Comparison of ENCODE assay signal across 1 cellular context in genomic region chr9:108869092-108869725, GRCh38.
TF ChIP-seq lines count a peak whose summit lies in the region.

No MANE protein-coding gene starts in this region.

TF ChIP-seq in HepG2, 621 proteins besides CTCF, POLR2A, EP300 and RAD21 (continued from another document and continues in another):
- TF ChIP-seq ZBTB37 (CRISPR knock-in tag; IDR thresholded peaks at IDR 0.05) (no peak), FOXP1 (IDR thresholded peaks at IDR 0.05) (no peak), FOXP1 (CRISPR knock-in tag; IDR thresholded peaks at IDR 0.05) (peak; percentile 77), ZNF784 (CRISPR knock-in tag; IDR thresholded peaks at IDR 0.05; ENCODE audit: borderline replicate concordance) (0 out of 2 replicates have a peak, but pooled peaks have one; percentile 24), YY1 (IDR thresholded peaks at IDR 0.05; ENCODE audit: insufficient read depth, insufficient replicate concordance, low read depth, low read length) (no peak), ASH2L (IDR thresholded peaks at IDR 0.05; ENCODE audit: insufficient read length, low read depth, low read length) (peak; percentile 15), SRSF1 (optimal IDR thresholded peaks at IDR 0.05; ENCODE audit: low read depth, low read length) (no peak), ZNF670 (CRISPR knock-in tag; IDR thresholded peaks at IDR 0.05; ENCODE audit: borderline replicate concordance) (no peak), KLF9 (CRISPR knock-in tag; IDR thresholded peaks at IDR 0.05; ENCODE audit: low read depth) (no peak), BRCA1 (CRISPR knock-in tag; IDR thresholded peaks at IDR 0.05) (no peak), ZNF446 (CRISPR knock-in tag; IDR thresholded peaks at IDR 0.05) (no peak), ZNF552 (CRISPR knock-in tag; IDR thresholded peaks at IDR 0.05; ENCODE audit: borderline replicate concordance) (no peak), SRSF4 (IDR thresholded peaks at IDR 0.05; ENCODE audit: low read depth, low read length, poor library complexity, severe bottlenecking) (no peak), DDIT3 (CRISPR knock-in tag; IDR thresholded peaks at IDR 0.05) (no peak), ZMAT3 (CRISPR knock-in tag; conservative IDR thresholded peaks at IDR 0.05) (0 out of 2 replicates have a peak, but pooled peaks have one; percentile 20), MED8 (CRISPR knock-in tag; IDR thresholded peaks at IDR 0.05; ENCODE audit: insufficient replicate concordance) (no peak), MXD4 (CRISPR knock-in tag; IDR thresholded peaks at IDR 0.05) (peak; percentile 50; the same call in 1 of the 2 replicates), ZNF770 (CRISPR knock-in tag; IDR thresholded peaks at IDR 0.05) (peak; percentile 43; the same call in 1 of the 2 replicates), ZNF260 (CRISPR knock-in tag; IDR thresholded peaks at IDR 0.05; ENCODE audit: borderline replicate concordance, low read depth) (no peak), ZHX1 (CRISPR knock-in tag; IDR thresholded peaks at IDR 0.05; ENCODE audit: low read depth) (0 out of 2 replicates have a peak, but pooled peaks have one; percentile 53), HNRNPUL1 (IDR thresholded peaks at IDR 0.05; ENCODE audit: low read depth, low read length) (no peak), ZBTB2 (CRISPR knock-in tag; IDR thresholded peaks at IDR 0.05; ENCODE audit: low read depth) (no peak), ZNF20 (CRISPR knock-in tag; IDR thresholded peaks at IDR 0.05) (no peak), NFATC3 (CRISPR knock-in tag; IDR thresholded peaks at IDR 0.05) (0 out of 2 replicates have a peak, but pooled peaks have one; percentile 80), CC2D1A (CRISPR knock-in tag; IDR thresholded peaks at IDR 0.05) (no peak), ZNF558 (CRISPR knock-in tag; IDR thresholded peaks at IDR 0.05; ENCODE audit: borderline replicate concordance) (no peak), HNRNPLL (IDR thresholded peaks at IDR 0.05; ENCODE audit: low read depth, low read length, poor library complexity, severe bottlenecking) (no peak), PBX2 (CRISPR knock-in tag; IDR thresholded peaks at IDR 0.05) (no peak; the same call in 1 of the 2 replicates), NFE2L1 (CRISPR knock-in tag; IDR thresholded peaks at IDR 0.05; ENCODE audit: borderline replicate concordance) (no peak), MIER2 (CRISPR knock-in tag; IDR thresholded peaks at IDR 0.05) (no peak), CHCHD3 (CRISPR knock-in tag; IDR thresholded peaks at IDR 0.05) (no peak), ATAD3A (CRISPR knock-in tag; IDR thresholded peaks at IDR 0.05) (no peak), ETV5 (CRISPR knock-in tag; IDR thresholded peaks at IDR 0.05; ENCODE audit: borderline replicate concordance) (0 out of 2 replicates have a peak, but pooled peaks have one; percentile 24), EZH2 (conservative IDR thresholded peaks at IDR 0.05; ENCODE audit: low read depth, low read length) (no peak), ZFP36L2 (CRISPR knock-in tag; IDR thresholded peaks at IDR 0.05) (no peak), HINFP (CRISPR knock-in tag; IDR thresholded peaks at IDR 0.05; ENCODE audit: low read depth) (no peak), EHMT2 (IDR thresholded peaks at IDR 0.05; ENCODE audit: borderline replicate concordance, low read depth, low read length) (no peak), ZBTB38 (CRISPR knock-in tag; IDR thresholded peaks at IDR 0.05) (0 out of 2 replicates have a peak, but pooled peaks have one; percentile 27), ZBTB7B (CRISPR knock-in tag; IDR thresholded peaks at IDR 0.05) (peak; percentile 91), TCF7 (IDR thresholded peaks at IDR 0.05; ENCODE audit: low read depth) (peak; percentile 41; the same call in 1 of the 2 replicates), NR2C2 (CRISPR knock-in tag; IDR thresholded peaks at IDR 0.05; ENCODE audit: borderline replicate concordance) (peak; percentile 74; the same call in 1 of the 2 replicates), NCOR1 (IDR thresholded peaks at IDR 0.05; ENCODE audit: borderline replicate concordance, low read length) (no peak; the same call in 1 of the 2 replicates), ZNF7 (CRISPR knock-in tag; IDR thresholded peaks at IDR 0.05) (no peak), TARDBP (CRISPR knock-in tag; IDR thresholded peaks at IDR 0.05) (peak; percentile 88; the same call in 1 of the 2 replicates), TMF1 (CRISPR knock-in tag; IDR thresholded peaks at IDR 0.05; ENCODE audit: low read depth) (no peak), SUZ12 (IDR thresholded peaks at IDR 0.05; ENCODE audit: low read depth, low read length) (no peak), ZBTB39 (CRISPR knock-in tag; IDR thresholded peaks at IDR 0.05) (peak; percentile 97), NR0B2 (CRISPR knock-in tag; IDR thresholded peaks at IDR 0.05) (0 out of 2 replicates have a peak, but pooled peaks have one; percentile 39), ZBTB26 (CRISPR knock-in tag; IDR thresholded peaks at IDR 0.05; ENCODE audit: borderline replicate concordance) (no peak; the same call in 1 of the 2 replicates), ZNF652 (CRISPR knock-in tag; IDR thresholded peaks at IDR 0.05; ENCODE audit: borderline replicate concordance, low read depth) (no peak), NR2F6 (IDR thresholded peaks at IDR 0.05) (peak; percentile 82), NR2F6 (CRISPR knock-in tag; IDR thresholded peaks at IDR 0.05) (peak; percentile 94), RXRA (CRISPR knock-in tag; IDR thresholded peaks at IDR 0.05) (peak; percentile 93), ZNF33B (CRISPR knock-in tag; IDR thresholded peaks at IDR 0.05) (no peak)
